ENCODE assay signal across 9 cellular contexts in the genomic region with DNA sequence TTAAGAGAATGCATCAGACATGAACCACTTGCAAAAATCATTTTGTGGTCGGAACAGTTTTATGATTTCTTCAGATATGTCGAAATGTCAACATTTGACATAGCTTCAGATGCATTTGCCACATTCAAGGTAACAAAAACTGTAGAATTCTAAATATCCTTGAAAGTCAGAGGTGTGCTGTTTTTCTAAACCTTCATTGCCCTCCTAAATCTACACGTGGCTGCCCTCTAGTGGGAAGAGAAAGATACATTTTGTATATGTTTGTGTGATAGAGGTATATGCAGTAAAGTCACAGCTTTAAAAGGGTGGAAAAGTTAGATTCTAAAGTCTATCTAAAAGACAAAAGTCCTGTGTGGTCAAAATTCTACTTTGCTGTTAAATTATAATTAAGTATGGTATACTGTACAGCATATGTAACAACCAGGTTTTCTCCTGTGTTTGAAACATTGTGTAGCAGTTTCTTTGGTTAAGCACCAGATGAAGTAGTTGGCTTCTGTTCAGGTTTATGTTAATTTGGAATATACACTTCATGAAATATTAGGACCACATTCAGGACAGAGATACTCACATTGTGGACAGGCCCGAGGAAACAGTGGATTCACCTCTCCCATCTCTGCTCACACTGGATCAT.
DNase-seq lines count a peak whose midpoint lies in the region; ATAC-seq, FAIRE-seq and TF ChIP-seq lines count a peak whose summit lies in the region.
"Had no signal": no experiment of that assay in that cellular context is flagged by ENCODE, and none has a peak within 500 bp of the region (broad histone marks: within the 10 kb centered on the region; RNA-seq: fewer than 3 reads in every experiment).

No MANE protein-coding gene starts in this region.

- no peak overlapping the region for H3K27ac ChIP-seq in CD8-positive, alpha-beta memory T cell (ENCODE audit: low read depth, low read length)
- H3K27ac ChIP-seq in left ventricle myocardium inferior (replicated peaks) = no peak overlapping the region

- TF ChIP-seq CTCF in left ventricle myocardium inferior (IDR thresholded peaks at IDR 0.05; ENCODE audit: borderline replicate concordance) = peak; percentile 69

- DNase-seq in CD8-positive, alpha-beta memory T cell = peak in 3 of 5 donors; percentile 55 to 58 (median 56)
- DNase-seq in NCI-H774 (lab: John Stamatoyannopoulos, UW) (peak; percentile 0), left ventricle myocardium inferior (no peak), frontal cortex (ENCODE audit: low spot score in 2 of 2) (no peak)
- DNase-seq in activated gamma-delta T cell treated with anti-CD3 and anti-CD28 coated beads, Interleukin-2, amount 50 U/mL, for 16 hours (ENCODE audit: low read depth) = peak; percentile 27
- DNase-seq in stimulated activated CD4-positive, alpha-beta T cell treated with anti-CD3 and anti-CD28 coated beads, Interleukin-2, amount 100 ng/mL, for 48 hours = peak; percentile 34 to 37

- ATAC-seq in GM19463 (IDR thresholded peaks at IDR 0.05; ENCODE audit: unreplicated experiment) = peak; percentile 35
- no peak for ATAC-seq in HG02623 (IDR thresholded peaks at IDR 0.05; ENCODE audit: unreplicated experiment)

- peak overlapping the region in 6 of 8 donors; percentile 31 to 87 (median 59) for H3K27ac Mint-ChIP-seq in CD8-positive, alpha-beta memory T cell

- H3K36me3 ChIP-seq in CD8-positive, alpha-beta memory T cell (ENCODE audit: insufficient read depth, low read length) = peaks cover 21% of the 10 kb centered on the region
- H3K36me3 ChIP-seq in left ventricle myocardium inferior = peaks cover 22% of the 10 kb centered on the region

- H3K4me1 ChIP-seq in CD8-positive, alpha-beta memory T cell (ENCODE audit: insufficient read depth, low read length) = peaks cover 54% of the 10 kb centered on the region
- peaks cover 45% of the 10 kb centered on the region for H3K4me1 ChIP-seq in left ventricle myocardium inferior

- H3K9me3 ChIP-seq in CD8-positive, alpha-beta memory T cell (ENCODE audit: low read length) = no peaks in the 10 kb centered on the region
- H3K9me3 ChIP-seq in left ventricle myocardium inferior (replicated peaks) = no peaks in the 10 kb centered on the region

- intact Hi-C loops in left ventricle myocardium inferior (cut with micrococcal nuclease) = loop anchor here (5.0 kb wide), 1 partner anchor 87 kb away; a partner anchor contains a TSS

- FAIRE-seq in frontal cortex (lab: Jason Lieb, UNC) = no peak

- H3K27me3 Mint-ChIP-seq in CD8-positive, alpha-beta memory T cell = no peaks in the 10 kb centered on the region

- H3K4me1 Mint-ChIP-seq in CD8-positive, alpha-beta memory T cell = peaks cover 22 to 28% (median 23%) of the 10 kb centered on the region in 3 donors

- H3K4me3 ChIP-seq in CD8-positive, alpha-beta memory T cell (ENCODE audit: low read length) = no peak overlapping the region
- H3K4me3 ChIP-seq in left ventricle myocardium inferior = no peak overlapping the region
- H3K4me3 ChIP-seq: skin epidermis had no signal

- no peak overlapping the region for H3K4me3 Mint-ChIP-seq in CD8-positive, alpha-beta memory T cell

- POLR2A ChIA-PET in CD8-positive, alpha-beta memory T cell (lab: Charles Lee) = interaction anchor here (1.1 to 1.5 kb wide), 2 partner anchors 17 to 85 kb away, joined by 3 to 4 read pairs; no protein-coding TSS in a partner anchor

- CTCF ChIA-PET in CD8-positive, alpha-beta memory T cell (lab: Charles Lee) = interaction anchor here (0.6 to 7.4 kb wide), 20 partner anchors 7 to 596 kb away, joined by 3 to 56 read pairs (median 4); a partner anchor contains a TSS

- no peaks in the 10 kb centered on the region for H3K9me3 Mint-ChIP-seq in CD8-positive, alpha-beta memory T cell

- H3K36me3 Mint-ChIP-seq in CD8-positive, alpha-beta memory T cell = peaks cover 9 to 54% (median 18%) of the 10 kb centered on the region in 3 donors

- H3K27me3 ChIP-seq in CD8-positive, alpha-beta memory T cell (ENCODE audit: insufficient read depth, low read length, poor library complexity, severe bottlenecking) = no peaks in the 10 kb centered on the region
- H3K27me3 ChIP-seq in left ventricle myocardium inferior (ENCODE audit: low read depth) = no peaks in the 10 kb centered on the region

Comparison
In these comparisons a context has a peak if more than half of its experiments do, and no peak if none do; other contexts are left out.
1. DNase-seq: peak in CD8-positive, alpha-beta memory T cell (3 of 5), NCI-H774 (single experiment), activated gamma-delta T cell treated with anti-CD3 and anti-CD28 coated beads, Interleukin-2, amount 50 U/mL, for 16 hours (single experiment) and stimulated activated CD4-positive, alpha-beta T cell treated with anti-CD3 and anti-CD28 coated beads, Interleukin-2, amount 100 ng/mL, for 48 hours (2 of 2); none in left ventricle myocardium inferior (single experiment) and frontal cortex (0 of 2).